Comparison of ENCODE assay signal across 9 cellular contexts in the genomic region with DNA sequence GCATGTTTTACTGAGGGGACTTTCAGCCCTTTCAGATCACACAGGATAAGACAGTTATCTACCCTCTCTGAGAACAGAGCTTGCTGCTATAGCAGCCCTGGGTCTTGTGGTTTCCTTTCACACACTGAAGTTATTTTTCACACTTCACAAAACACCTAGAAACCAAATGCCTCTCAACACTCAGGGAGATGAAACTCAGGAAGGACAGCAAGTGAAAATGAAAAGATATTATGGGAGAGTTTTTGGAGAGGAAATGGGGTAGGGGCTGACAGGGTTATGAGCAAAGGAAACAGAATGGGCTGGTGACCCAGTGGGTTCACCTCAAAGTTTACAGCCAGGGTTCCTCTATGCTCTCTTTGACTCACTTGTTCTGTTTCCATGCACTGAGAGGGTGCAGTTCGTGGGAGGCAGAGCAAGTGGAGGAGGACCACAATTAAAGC. TPM values are rescaled to one million over a fixed set of nuclear protein-coding genes. Genes with fewer than 3 reads are reported as not detected.
DNase-seq lines count a peak whose midpoint lies in the region; ATAC-seq, FAIRE-seq and TF ChIP-seq lines count a peak whose summit lies in the region.
"Had no signal": no experiment of that assay in that cellular context is flagged by ENCODE, and none has a peak within 500 bp of the region (broad histone marks: within the 10 kb centered on the region; RNA-seq: fewer than 3 reads in every experiment).

No MANE protein-coding gene starts in this region.

- DNase-seq in GM12892 (ENCODE audit: insufficient read length) (no peak), UCSD-AML1 (lab: John Stamatoyannopoulos, UW; ENCODE audit: unreplicated experiment) (no peak), DMS53 (lab: John Stamatoyannopoulos, UW) (no peak), dermis blood vessel endothelial cell (no peak), psoas muscle (no peak)
- peak; percentile 83 for DNase-seq in T-helper 2 cell treated with Interferon-gamma antibody and Interleukin-4, amounts not matched to agents 5 μg/mL and 100 μg/mL, for 36 hours (ENCODE audit: low spot score)
- DNase-seq in naive thymus-derived CD4-positive, alpha-beta T cell = peak in 8 of 9 donors; percentile 66 to 87 (median 81)
- DNase-seq: heart right ventricle had no signal

- POLR2A ChIA-PET in naive thymus-derived CD4-positive, alpha-beta T cell (lab: Charles Lee) = interaction anchor here (0.8 to 6.6 kb wide), 34 partner anchors 8 to 217 kb away, joined by 3 to 88 read pairs (median 5); a partner anchor contains a TSS

- peaks cover 71 to 86% of the 10 kb centered on the region in 2 donors for H3K4me1 ChIP-seq in naive thymus-derived CD4-positive, alpha-beta T cell (ENCODE audit: control insufficient read depth in 2 of 2, insufficient read depth in 2 of 2, low read length in 2 of 2)
- H3K4me1 ChIP-seq in psoas muscle = no peaks in the 10 kb centered on the region

- WGBS in psoas muscle, 3 donors = 41 to 70% (median 48%) methylated on average over 1 of the region's 1 CpG

- peaks cover 87% of the 10 kb centered on the region for H3K4me1 Mint-ChIP-seq in T-helper 2 cell treated with Interferon-gamma antibody and Interleukin-4, amounts not matched to agents 5 μg/mL and 100 μg/mL, for 36 hours (ENCODE audit: low read depth)
- H3K4me1 Mint-ChIP-seq in naive thymus-derived CD4-positive, alpha-beta T cell = peaks cover 58 to 99% (median 94%) of the 10 kb centered on the region in 7 donors

- H3K9me3 ChIP-seq in naive thymus-derived CD4-positive, alpha-beta T cell (ENCODE audit: control insufficient read depth in 2 of 3, low read length in 3 of 3) = no peaks in the 10 kb centered on the region
- no peaks in the 10 kb centered on the region for H3K9me3 ChIP-seq in psoas muscle

- H3K4me3 Mint-ChIP-seq in T-helper 2 cell treated with Interferon-gamma antibody and Interleukin-4, amounts not matched to agents 5 μg/mL and 100 μg/mL, for 36 hours = peak overlapping the region; percentile 70
- H3K4me3 Mint-ChIP-seq in naive thymus-derived CD4-positive, alpha-beta T cell = peak overlapping the region; percentile 57 to 85 (median 72)

- intact Hi-C loops in naive thymus-derived CD4-positive, alpha-beta T cell (cut with micrococcal nuclease) = loop anchor here (1.0 to 10.0 kb wide), 16 partner anchors 8 to 414 kb away; a partner anchor contains a TSS
- intact Hi-C loops in psoas muscle (cut with DNase I) = no loop called here

- peaks cover 39% of the 10 kb centered on the region for H3K36me3 Mint-ChIP-seq in T-helper 2 cell treated with Interferon-gamma antibody and Interleukin-4, amounts not matched to agents 5 μg/mL and 100 μg/mL, for 36 hours (ENCODE audit: low read depth)
- H3K36me3 Mint-ChIP-seq in naive thymus-derived CD4-positive, alpha-beta T cell = peaks cover 5 to 48% (median 12%) of the 10 kb centered on the region in 5 donors

- peak overlapping the region; percentile 78 for H3K27ac ChIP-seq in naive thymus-derived CD4-positive, alpha-beta T cell (ENCODE audit: low read depth, low read length)
- no peak overlapping the region for H3K27ac ChIP-seq in psoas muscle

- H3K27me3 ChIP-seq in naive thymus-derived CD4-positive, alpha-beta T cell (ENCODE audit: control insufficient read depth in 2 of 2, insufficient read depth in 2 of 2, low read length in 2 of 2) = no peaks in the 10 kb centered on the region
- H3K27me3 ChIP-seq in psoas muscle (ENCODE audit: insufficient read depth in 3 of 3, low read length in 2 of 3) = peaks cover 0 to 2% (median 0%) of the 10 kb centered on the region in 3 donors
- H3K27me3 ChIP-seq: heart right ventricle had no signal

- FAIRE-seq in GM12892 (lab: Jason Lieb, UNC) = peak; percentile 96

- TF ChIP-seq POLR2A in GM12892 (IDR thresholded peaks at IDR 0.05; ENCODE audit: low read depth, low read length) = 0 out of 2 replicates have a peak, but pooled peaks have one; percentile 40

- no peaks in the 10 kb centered on the region for H3K36me3 ChIP-seq in naive thymus-derived CD4-positive, alpha-beta T cell (ENCODE audit: control insufficient read depth in 2 of 3, insufficient read depth in 3 of 3, low read length in 3 of 3)
- no peaks in the 10 kb centered on the region for H3K36me3 ChIP-seq in psoas muscle (ENCODE audit: insufficient read depth in 1 of 2, low read depth in 1 of 2)
- H3K36me3 ChIP-seq: heart right ventricle had no signal

- no peaks in the 10 kb centered on the region for H3K27me3 Mint-ChIP-seq in T-helper 2 cell treated with Interferon-gamma antibody and Interleukin-4, amounts not matched to agents 5 μg/mL and 100 μg/mL, for 36 hours (ENCODE audit: low read depth)
- H3K27me3 Mint-ChIP-seq in naive thymus-derived CD4-positive, alpha-beta T cell = no peaks in the 10 kb centered on the region

- CTCF ChIA-PET in naive thymus-derived CD4-positive, alpha-beta T cell (lab: Charles Lee) = interaction anchor here (0.6 to 1.8 kb wide), 6 partner anchors 10 to 220 kb away, joined by 3 to 5 read pairs (median 4); a partner anchor contains a TSS

- TF ChIP-seq CTCF in psoas muscle (IDR thresholded peaks at IDR 0.05) = no peak

- ATAC-seq in HG02588 (IDR thresholded peaks at IDR 0.05; ENCODE audit: unreplicated experiment) (peak; percentile 76), psoas muscle (no peak)
- ATAC-seq in naive thymus-derived CD4-positive, alpha-beta T cell = peak; percentile 88

- peaks cover 25% of the 10 kb centered on the region for H3K9me3 Mint-ChIP-seq in T-helper 2 cell treated with Interferon-gamma antibody and Interleukin-4, amounts not matched to agents 5 μg/mL and 100 μg/mL, for 36 hours
- H3K9me3 Mint-ChIP-seq in naive thymus-derived CD4-positive, alpha-beta T cell = peaks cover 2 to 45% (median 21%) of the 10 kb centered on the region in 11 donors

- peak overlapping the region; percentile 93 for H3K27ac Mint-ChIP-seq in T-helper 2 cell treated with Interferon-gamma antibody and Interleukin-4, amounts not matched to agents 5 μg/mL and 100 μg/mL, for 36 hours
- peak overlapping the region; percentile 73 to 100 (median 97) for H3K27ac Mint-ChIP-seq in naive thymus-derived CD4-positive, alpha-beta T cell

- H3K4me3 ChIP-seq in naive thymus-derived CD4-positive, alpha-beta T cell (ENCODE audit: low read length) = peak overlapping the region; percentile 30
- no peak overlapping the region for H3K4me3 ChIP-seq in psoas muscle
- H3K4me3 ChIP-seq: heart right ventricle had no signal

RNA-seq across cellular contexts. Expression of a gene that starts 17.0 kb away (rescaled TPM):
- 29.7 TPM for polyA plus RNA-seq in GM12892 (2012; ENCODE audit: missing spikeins)
- 100 to 1,000 TPM in 3 of 5 experiments, 10 to 100 TPM in 2; 79.4 to 286 (median 122) TPM for total RNA-seq in naive thymus-derived CD4-positive, alpha-beta T cell
- polyA plus RNA-seq in naive thymus-derived CD4-positive, alpha-beta T cell = 100 to 1,000 TPM; 150 to 153 TPM
- total RNA-seq in dermis blood vessel endothelial cell (75.9 and 87.0 TPM in 2 replicates), psoas muscle (1 to 10 TPM; 1.5 to 5.3 (median 2.8) TPM)
- polyA plus RNA-seq in psoas muscle = 1 to 10 TPM; 1.4 to 3.1 (median 2.3) TPM

RNA-seq across cellular contexts. Expression of a gene that starts 36.3 kb away (rescaled TPM):
- polyA plus RNA-seq in GM12892 (2012; ENCODE audit: missing spikeins) = 34.6 TPM
- total RNA-seq in naive thymus-derived CD4-positive, alpha-beta T cell = 100 to 1,000 TPM in 3 of 5 experiments, 10 to 100 TPM in 2; 40.3 to 173 (median 152) TPM
- polyA plus RNA-seq in naive thymus-derived CD4-positive, alpha-beta T cell = 100 to 1,000 TPM; 130 to 188 TPM
- total RNA-seq in dermis blood vessel endothelial cell = 262 and 355 TPM in 2 replicates
- 10 to 100 TPM; 10.3 to 21.8 (median 14.0) TPM for total RNA-seq in psoas muscle
- polyA plus RNA-seq in psoas muscle = 10 to 100 TPM in 1 of 3 donors, 1 to 10 TPM in 2; 8.2 to 12.6 (median 9.5) TPM

RNA-seq across cellular contexts. Expression of a gene that starts 47.9 kb away (rescaled TPM):
- polyA plus RNA-seq in GM12892 (2012; ENCODE audit: missing spikeins) = 1.3 TPM
- total RNA-seq in naive thymus-derived CD4-positive, alpha-beta T cell = 100 to 1,000 TPM in 2 of 5 experiments, 10 to 100 TPM in 3; 23.3 to 124 (median 32.6) TPM
- polyA plus RNA-seq in naive thymus-derived CD4-positive, alpha-beta T cell = 100 to 1,000 TPM in 1 of 2 donors, 10 to 100 TPM in 1; 75.4 to 104 TPM
- total RNA-seq in dermis blood vessel endothelial cell = 28.2 and 31.1 TPM in 2 replicates
- 1 to 10 TPM; 1.8 to 3.9 (median 2.4) TPM for total RNA-seq in psoas muscle
- 1 to 10 TPM; 3.3 to 3.6 (median 3.5) TPM for polyA plus RNA-seq in psoas muscle

Comparison
In these comparisons a context has a peak if more than half of its experiments do, and no peak if none do; other contexts are left out.
1. DNase-seq: peak in T-helper 2 cell treated with Interferon-gamma antibody and Interleukin-4, amounts not matched to agents 5 μg/mL and 100 μg/mL, for 36 hours (single experiment) and naive thymus-derived CD4-positive, alpha-beta T cell (8 of 9); none in GM12892 (single experiment), UCSD-AML1 (single experiment), DMS53 (single experiment), dermis blood vessel endothelial cell (single experiment) and psoas muscle (0 of 2).
2. ATAC-seq: peak in HG02588 (single experiment) and naive thymus-derived CD4-positive, alpha-beta T cell (single experiment); none in psoas muscle (0 of 4).
3. RNA of a gene that starts 17.0 kb away (total RNA-seq): 79.4 to 286 TPM in naive thymus-derived CD4-positive, alpha-beta T cell and 75.9 to 87.0 TPM in dermis blood vessel endothelial cell; 1.5 to 5.3 TPM in psoas muscle; every median in the first group is over 10 times any median in the second.
4. intact Hi-C loops: an anchor here in naive thymus-derived CD4-positive, alpha-beta T cell (1.0 to 10.0 kb wide); none called in psoas muscle.